In genomic region chr14:91291786-91292405, GRCh38 we compare ENCODE assay signal across 20 cellular contexts. TPM values are rescaled to one million over a fixed set of nuclear protein-coding genes. Genes with fewer than 3 reads are reported as not detected.
DNase-seq lines count a peak whose midpoint lies in the region; ATAC-seq and TF ChIP-seq lines count a peak whose summit lies in the region.
"Had no signal": no experiment of that assay in that cellular context is flagged by ENCODE, and none has a peak within 500 bp of the region (broad histone marks: within the 10 kb centered on the region; RNA-seq: fewer than 3 reads in every experiment).

No MANE protein-coding gene starts in this region.

- no peaks in the 10 kb centered on the region for H3K4me1 ChIP-seq in CD8-positive, alpha-beta T cell (ENCODE audit: insufficient read depth, low read length)
- peaks cover 5% of the 10 kb centered on the region for H3K4me1 ChIP-seq in mesenchymal stem cell (ENCODE audit: control insufficient read depth, insufficient read depth, low read depth, low read length)
- H3K4me1 ChIP-seq: BE2C had no signal

- CTCF ChIA-PET in activated CD4-positive, alpha-beta memory T cell treated with anti-CD3 and anti-CD28 coated beads for 36 hours (lab: Charles Lee): interaction anchor here (0.9 to 19.4 kb wide), 2 partner anchors 117 to 147 kb away, joined by 3 to 354 read pairs; no protein-coding TSS in a partner anchor
- CTCF ChIA-PET in activated CD4-positive, alpha-beta memory T cell treated with anti-CD3 and anti-CD28 coated beads, Interleukin-2, amount 10 ng/mL, durations not matched to agents 7 days and 5 days (lab: Charles Lee): interaction anchor here (2.0 kb wide), 1 partner anchor 136 kb away, joined by 4 read pairs; no protein-coding TSS in a partner anchor
- CTCF ChIA-PET in CD8-positive, alpha-beta T cell (lab: Charles Lee): interaction anchor here (16.1 kb wide), 1 partner anchor 117 kb away, joined by 400 read pairs; no protein-coding TSS in a partner anchor

- ATAC-seq in CD8-positive, alpha-beta T cell: no peak
- ATAC-seq in SK-N-SH treated with all-trans-retinoic acid at 6 μM for 48 hours: no peak
- ATAC-seq: left ventricle myocardium superior; stimulated activated memory B cell treated with anti-CD40 and anti-IgM and Interleukin-4, amounts not matched to agents 10 μg/mL and 1 μg/mL and 100 μg/mL, for 72 hours had no signal

- no peak overlapping the region for H3K4me3 Mint-ChIP-seq in activated CD4-positive, alpha-beta memory T cell treated with anti-CD3 and anti-CD28 coated beads for 36 hours
- H3K4me3 Mint-ChIP-seq in activated CD4-positive, alpha-beta memory T cell treated with anti-CD3 and anti-CD28 coated beads, Interleukin-2, amount 10 ng/mL, durations not matched to agents 7 days and 5 days: no peak overlapping the region
- no peak overlapping the region for H3K4me3 Mint-ChIP-seq in CD8-positive, alpha-beta T cell
- H3K4me3 Mint-ChIP-seq in activated naive CD8-positive, alpha-beta T cell treated with anti-CD3 and anti-CD28 coated beads for 36 hours: no peak overlapping the region
- no peak overlapping the region for H3K4me3 Mint-ChIP-seq in nephron progenitor cell
- H3K4me3 Mint-ChIP-seq: HFFc6; stimulated activated memory B cell treated with anti-CD40 and anti-IgM and Interleukin-4, amounts not matched to agents 10 μg/mL and 1 μg/mL and 100 μg/mL, for 72 hours had no signal

- H2BK12ac ChIP-seq in mesenchymal stem cell (ENCODE audit: low read length in 2 of 2): no peak overlapping the region

- no peak for DNase-seq in activated CD4-positive, alpha-beta memory T cell treated with anti-CD3 and anti-CD28 coated beads for 36 hours
- DNase-seq in activated CD4-positive, alpha-beta memory T cell treated with anti-CD3 and anti-CD28 coated beads, Interleukin-2, amount 10 ng/mL, durations not matched to agents 7 days and 5 days: no peak
- DNase-seq in CD8-positive, alpha-beta T cell: no peak
- DNase-seq in activated naive CD8-positive, alpha-beta T cell treated with anti-CD3 and anti-CD28 coated beads for 36 hours: no peak
- no peak for DNase-seq in nephron progenitor cell
- no peak for DNase-seq in mesenchymal stem cell
- DNase-seq in AG08395 (ENCODE audit: low spot score): no peak
- DNase-seq: anterior cingulate cortex; BE2C; dermis blood vessel endothelial cell; GM23248; HFFc6; left ventricle myocardium superior; MV-4-11; NCI-H2171; NCI-H526; stimulated activated CD4-positive, alpha-beta T cell treated with anti-CD3 and anti-CD28 coated beads, Interleukin-1b, Interleukin-23, amount 100 ng/mL, for 48 hours; tibial artery had no signal

- POLR2A ChIA-PET in activated CD4-positive, alpha-beta memory T cell treated with anti-CD3 and anti-CD28 coated beads for 36 hours (lab: Charles Lee): no interaction called here
- POLR2A ChIA-PET in activated CD4-positive, alpha-beta memory T cell treated with anti-CD3 and anti-CD28 coated beads, Interleukin-2, amount 10 ng/mL, durations not matched to agents 7 days and 5 days (lab: Charles Lee): interaction anchor here (1.6 kb wide), 1 partner anchor 48 kb away, joined by 6 read pairs; the partner anchor contains the start of gene GPR68
- POLR2A ChIA-PET in CD8-positive, alpha-beta T cell (lab: Charles Lee): no interaction called here

- no peak overlapping the region for H4K91ac ChIP-seq in mesenchymal stem cell (ENCODE audit: low read length)

- peak overlapping the region; percentile 64 for H3K27ac Mint-ChIP-seq in activated CD4-positive, alpha-beta memory T cell treated with anti-CD3 and anti-CD28 coated beads for 36 hours
- no peak overlapping the region for H3K27ac Mint-ChIP-seq in activated CD4-positive, alpha-beta memory T cell treated with anti-CD3 and anti-CD28 coated beads, Interleukin-2, amount 10 ng/mL, durations not matched to agents 7 days and 5 days
- peak overlapping the region; percentile 94 for H3K27ac Mint-ChIP-seq in CD8-positive, alpha-beta T cell
- H3K27ac Mint-ChIP-seq in activated naive CD8-positive, alpha-beta T cell treated with anti-CD3 and anti-CD28 coated beads for 36 hours: peak overlapping the region; percentile 74
- H3K27ac Mint-ChIP-seq in nephron progenitor cell: peak overlapping the region; percentile 66
- H3K27ac Mint-ChIP-seq: HFFc6 had no signal

- TF ChIP-seq CTCF in CD8-positive, alpha-beta T cell (IDR thresholded peaks at IDR 0.05): no peak
- TF ChIP-seq CTCF in nephron progenitor cell (IDR thresholded peaks at IDR 0.05): no peak

- peaks cover 74% of the 10 kb centered on the region for H3K36me3 ChIP-seq in CD8-positive, alpha-beta T cell (ENCODE audit: insufficient read depth, low read length)
- H3K36me3 ChIP-seq in mesenchymal stem cell (ENCODE audit: control insufficient read depth in 1 of 2, insufficient read depth in 2 of 2, low read depth in 1 of 2, low read length in 2 of 2): peaks cover 0 to 17% of the 10 kb centered on the region in 2 experiments
- H3K36me3 ChIP-seq: BE2C, tibial artery had no signal

- no peak overlapping the region for H3K4me2 ChIP-seq in mesenchymal stem cell (ENCODE audit: low read length, poor library complexity, severe bottlenecking)

- no peak overlapping the region for H3K14ac ChIP-seq in mesenchymal stem cell (ENCODE audit: low read length in 2 of 2)

- no peak overlapping the region for H3K4me3 ChIP-seq in CD8-positive, alpha-beta T cell (ENCODE audit: low read depth, low read length)
- no peak overlapping the region for H3K4me3 ChIP-seq in mesenchymal stem cell (ENCODE audit: insufficient read depth in 1 of 2, low read depth in 1 of 2, low read length in 2 of 2)
- H3K4me3 ChIP-seq: GM23248, tibial artery had no signal

- no peak overlapping the region for H3K23ac ChIP-seq in mesenchymal stem cell (ENCODE audit: low read length in 2 of 2)

- no peak overlapping the region for H3K9ac ChIP-seq in mesenchymal stem cell (ENCODE audit: low read length)
- H3K9ac ChIP-seq: GM23248 had no signal

- H2BK120ac ChIP-seq in mesenchymal stem cell (ENCODE audit: low read depth, low read length): no peak overlapping the region

- H3K4ac ChIP-seq in mesenchymal stem cell (ENCODE audit: low read depth in 1 of 2, low read length in 2 of 2): no peak overlapping the region

- intact Hi-C loops in activated CD4-positive, alpha-beta memory T cell treated with anti-CD3 and anti-CD28 coated beads for 36 hours (cut with micrococcal nuclease): no loop called here
- intact Hi-C loops in CD8-positive, alpha-beta T cell (cut with DNase I, micrococcal nuclease): no loop called here

- WGBS in mesenchymal stem cell: 92% methylated on average over 21 of the region's 21 CpGs

- H3K79me1 ChIP-seq in mesenchymal stem cell (replicated peaks; ENCODE audit: low read length, poor library complexity, severe bottlenecking): no peaks in the 10 kb centered on the region

- H3K27me3 ChIP-seq in CD8-positive, alpha-beta T cell (ENCODE audit: insufficient read depth, low read length): no peaks in the 10 kb centered on the region
- H3K27me3 ChIP-seq in mesenchymal stem cell (ENCODE audit: control insufficient read depth in 1 of 2, insufficient read depth in 1 of 2, low read length in 2 of 2): peaks cover 0 to 50% of the 10 kb centered on the region in 2 experiments
- H3K27me3 ChIP-seq: BE2C had no signal

- H3K9me3 Mint-ChIP-seq in activated CD4-positive, alpha-beta memory T cell treated with anti-CD3 and anti-CD28 coated beads for 36 hours: no peaks in the 10 kb centered on the region
- H3K9me3 Mint-ChIP-seq in activated CD4-positive, alpha-beta memory T cell treated with anti-CD3 and anti-CD28 coated beads, Interleukin-2, amount 10 ng/mL, durations not matched to agents 7 days and 5 days: no peaks in the 10 kb centered on the region
- H3K9me3 Mint-ChIP-seq in CD8-positive, alpha-beta T cell: no peaks in the 10 kb centered on the region
- no peaks in the 10 kb centered on the region for H3K9me3 Mint-ChIP-seq in activated naive CD8-positive, alpha-beta T cell treated with anti-CD3 and anti-CD28 coated beads for 36 hours
- H3K9me3 Mint-ChIP-seq in nephron progenitor cell: no peaks in the 10 kb centered on the region
- H3K9me3 Mint-ChIP-seq: HFFc6; stimulated activated memory B cell treated with anti-CD40 and anti-IgM and Interleukin-4, amounts not matched to agents 10 μg/mL and 1 μg/mL and 100 μg/mL, for 72 hours had no signal

- H4K8ac ChIP-seq in mesenchymal stem cell (ENCODE audit: low read length): no peak overlapping the region

- no peak overlapping the region for H2BK15ac ChIP-seq in mesenchymal stem cell (ENCODE audit: low read depth, poor library complexity, severe bottlenecking)

- H3K4me1 Mint-ChIP-seq in activated CD4-positive, alpha-beta memory T cell treated with anti-CD3 and anti-CD28 coated beads for 36 hours (ENCODE audit: low read depth): no peaks in the 10 kb centered on the region
- H3K4me1 Mint-ChIP-seq in activated CD4-positive, alpha-beta memory T cell treated with anti-CD3 and anti-CD28 coated beads, Interleukin-2, amount 10 ng/mL, durations not matched to agents 7 days and 5 days: peaks cover 12% of the 10 kb centered on the region
- H3K4me1 Mint-ChIP-seq in CD8-positive, alpha-beta T cell (ENCODE audit: low read depth): peaks cover 13% of the 10 kb centered on the region
- peaks cover 13% of the 10 kb centered on the region for H3K4me1 Mint-ChIP-seq in activated naive CD8-positive, alpha-beta T cell treated with anti-CD3 and anti-CD28 coated beads for 36 hours
- no peaks in the 10 kb centered on the region for H3K4me1 Mint-ChIP-seq in nephron progenitor cell
- H3K4me1 Mint-ChIP-seq: stimulated activated memory B cell treated with anti-CD40 and anti-IgM and Interleukin-4, amounts not matched to agents 10 μg/mL and 1 μg/mL and 100 μg/mL, for 72 hours had no signal

- no peaks in the 10 kb centered on the region for H3K27me3 Mint-ChIP-seq in activated CD4-positive, alpha-beta memory T cell treated with anti-CD3 and anti-CD28 coated beads for 36 hours
- no peaks in the 10 kb centered on the region for H3K27me3 Mint-ChIP-seq in activated CD4-positive, alpha-beta memory T cell treated with anti-CD3 and anti-CD28 coated beads, Interleukin-2, amount 10 ng/mL, durations not matched to agents 7 days and 5 days
- no peaks in the 10 kb centered on the region for H3K27me3 Mint-ChIP-seq in CD8-positive, alpha-beta T cell (ENCODE audit: low read depth)
- no peaks in the 10 kb centered on the region for H3K27me3 Mint-ChIP-seq in activated naive CD8-positive, alpha-beta T cell treated with anti-CD3 and anti-CD28 coated beads for 36 hours
- peaks cover 2% of the 10 kb centered on the region for H3K27me3 Mint-ChIP-seq in nephron progenitor cell (ENCODE audit: low read depth, poor library complexity)
- H3K27me3 Mint-ChIP-seq: stimulated activated memory B cell treated with anti-CD40 and anti-IgM and Interleukin-4, amounts not matched to agents 10 μg/mL and 1 μg/mL and 100 μg/mL, for 72 hours had no signal

- H2AK5ac ChIP-seq in mesenchymal stem cell (ENCODE audit: low read length, severe bottlenecking): no peak overlapping the region

- H3K27ac ChIP-seq in CD8-positive, alpha-beta T cell (ENCODE audit: low read depth, low read length): no peak overlapping the region
- H3K27ac ChIP-seq in mesenchymal stem cell (ENCODE audit: low read length, poor library complexity, severe bottlenecking): no peak overlapping the region
- H3K27ac ChIP-seq: GM23248, tibial artery had no signal

- H3K36me3 Mint-ChIP-seq in activated CD4-positive, alpha-beta memory T cell treated with anti-CD3 and anti-CD28 coated beads for 36 hours: peaks cover 70% of the 10 kb centered on the region
- peaks cover 87% of the 10 kb centered on the region for H3K36me3 Mint-ChIP-seq in activated CD4-positive, alpha-beta memory T cell treated with anti-CD3 and anti-CD28 coated beads, Interleukin-2, amount 10 ng/mL, durations not matched to agents 7 days and 5 days (ENCODE audit: low read depth)
- H3K36me3 Mint-ChIP-seq in CD8-positive, alpha-beta T cell: peaks cover 93% of the 10 kb centered on the region
- H3K36me3 Mint-ChIP-seq in activated naive CD8-positive, alpha-beta T cell treated with anti-CD3 and anti-CD28 coated beads for 36 hours: peaks cover 31% of the 10 kb centered on the region
- peaks cover 71% of the 10 kb centered on the region for H3K36me3 Mint-ChIP-seq in nephron progenitor cell (ENCODE audit: low read depth)

- H3K18ac ChIP-seq in mesenchymal stem cell (ENCODE audit: low read depth in 1 of 2, low read length in 2 of 2): no peak overlapping the region

- no peaks in the 10 kb centered on the region for H3K9me3 ChIP-seq in CD8-positive, alpha-beta T cell (ENCODE audit: low read length)
- H3K9me3 ChIP-seq in mesenchymal stem cell (ENCODE audit: control insufficient read depth, low read length): no peaks in the 10 kb centered on the region
- H3K9me3 ChIP-seq: BE2C, tibial artery had no signal

- no peak overlapping the region for H2BK5ac ChIP-seq in mesenchymal stem cell (ENCODE audit: low read depth, low read length, poor library complexity, severe bottlenecking)

- no peak overlapping the region for H2AFZ ChIP-seq in mesenchymal stem cell (ENCODE audit: low read depth, low read length)
- H2AFZ ChIP-seq: GM23248 had no signal

RNA-seq across cellular contexts. Expression of gene GPR68, which starts 47.4 kb away (rescaled TPM):
- total RNA-seq in activated CD4-positive, alpha-beta memory T cell treated with anti-CD3 and anti-CD28 coated beads for 36 hours: 1 to 10 TPM; 6.5 to 6.9 TPM
- total RNA-seq in activated CD4-positive, alpha-beta memory T cell treated with anti-CD3 and anti-CD28 coated beads, Interleukin-2, amount 10 ng/mL, durations not matched to agents 7 days and 5 days: 10 to 100 TPM; 36.9 to 39.8 TPM
- 1 to 10 TPM; 3.6 to 5.1 TPM for total RNA-seq in CD8-positive, alpha-beta T cell
- total RNA-seq in activated naive CD8-positive, alpha-beta T cell treated with anti-CD3 and anti-CD28 coated beads for 36 hours: 10 to 100 TPM; 14.0 to 14.4 TPM
- 0.73 TPM for polyA plus RNA-seq in mesenchymal stem cell (2013, experiment 1 of 2)
- 0.55 TPM for polyA plus RNA-seq in mesenchymal stem cell (2013, experiment 2 of 2)
